1 cellular context compared by ENCODE assay signal in genomic region chr6:43773050-43773956, GRCh38.
TF ChIP-seq lines count a peak whose summit lies in the region.

No MANE protein-coding gene starts in this region.

TF ChIP-seq in K562, 482 proteins besides CTCF, POLR2A, EP300 and RAD21 (continued from another document and continues in another):
- TF ChIP-seq ESRRA (IDR thresholded peaks at IDR 0.05; ENCODE audit: borderline replicate concordance, low read depth) (peak; percentile 82), ELF4 (CRISPR knock-in tag; IDR thresholded peaks at IDR 0.05) (no peak), ZNF436 (CRISPR knock-in tag; IDR thresholded peaks at IDR 0.05) (0 out of 2 replicates have a peak, but pooled peaks have one; percentile 13), ZNF740 (CRISPR knock-in tag; IDR thresholded peaks at IDR 0.05) (peak; percentile 65; the same call in 1 of the 2 replicates), ZNF740 (tag; IDR thresholded peaks at IDR 0.05) (peak in 1 of 2 experiments; percentile 24; a peak in 1 of 4 replicates), SRSF9 (IDR thresholded peaks at IDR 0.05; ENCODE audit: borderline replicate concordance, low read depth, low read length) (no peak), STAT5A (IDR thresholded peaks at IDR 0.05; ENCODE audit: borderline replicate concordance, low read length) (no peak), ARID4B (CRISPR knock-in tag; IDR thresholded peaks at IDR 0.05) (peak; percentile 48; the same call in 1 of the 2 replicates), YBX1 (IDR thresholded peaks at IDR 0.05) (no peak), SMAD4 (CRISPR knock-in tag; conservative IDR thresholded peaks at IDR 0.05) (no peak), ZNF224 (CRISPR knock-in tag; IDR thresholded peaks at IDR 0.05) (no peak), ZNF696 (CRISPR knock-in tag; conservative IDR thresholded peaks at IDR 0.05) (no peak), ARID1B (IDR thresholded peaks at IDR 0.05) (peak; percentile 38; the same call in 1 of the 2 replicates), STAG1 (CRISPR knock-in tag; IDR thresholded peaks at IDR 0.05; ENCODE audit: borderline replicate concordance) (peak; percentile 57; the same call in 1 of the 2 replicates), SUPT5H (IDR thresholded peaks at IDR 0.05) (peak; percentile 75), ZKSCAN1 (IDR thresholded peaks at IDR 0.05; ENCODE audit: low read depth, low read length) (no peak), SREBF2 (CRISPR knock-in tag; IDR thresholded peaks at IDR 0.05) (no peak), HBP1 (CRISPR knock-in tag; IDR thresholded peaks at IDR 0.05) (0 out of 2 replicates have a peak, but pooled peaks have one; percentile 30), ZBTB43 (CRISPR knock-in tag; IDR thresholded peaks at IDR 0.05) (no peak), IRF1 (CRISPR knock-in tag; IDR thresholded peaks at IDR 0.05; ENCODE audit: borderline replicate concordance) (no peak), SRSF7 (optimal IDR thresholded peaks at IDR 0.05; ENCODE audit: low read depth, low read length) (no peak), CHD4 (IDR thresholded peaks at IDR 0.05; ENCODE audit: insufficient read depth, insufficient replicate concordance, low read depth, low read length, poor library complexity, severe bottlenecking) (no peak), TFE3 (CRISPR knock-in tag; IDR thresholded peaks at IDR 0.05) (no peak), ZNF766 (CRISPR knock-in tag; conservative IDR thresholded peaks at IDR 0.05) (no peak), ESRRB (CRISPR knock-in tag; IDR thresholded peaks at IDR 0.05; ENCODE audit: borderline replicate concordance) (no peak), HNRNPLL (IDR thresholded peaks at IDR 0.05; ENCODE audit: low read depth, low read length, poor library complexity, severe bottlenecking) (peak; percentile 27), GTF2B (IDR thresholded peaks at IDR 0.05; ENCODE audit: extremely low read depth, insufficient read length) (no peak), RNF2 (IDR thresholded peaks at IDR 0.05) (0 out of 2 replicates have a peak, but pooled peaks have one; percentile 20), ZNF239 (CRISPR knock-in tag; IDR thresholded peaks at IDR 0.05) (no peak), ZNF445 (CRISPR knock-in tag; IDR thresholded peaks at IDR 0.05; ENCODE audit: low read depth) (no peak), PATZ1 (CRISPR knock-in tag; IDR thresholded peaks at IDR 0.05; ENCODE audit: borderline replicate concordance) (no peak), ZNF184 (CRISPR knock-in tag; IDR thresholded peaks at IDR 0.05) (no peak), LEF1 (IDR thresholded peaks at IDR 0.05) (no peak), E4F1 (CRISPR knock-in tag; IDR thresholded peaks at IDR 0.05; ENCODE audit: borderline replicate concordance) (no peak), MECOM (CRISPR knock-in tag; IDR thresholded peaks at IDR 0.05) (no peak), THAP12 (CRISPR knock-in tag; IDR thresholded peaks at IDR 0.05) (no peak; the same call in 1 of the 2 replicates), NR3C1 (CRISPR knock-in tag; IDR thresholded peaks at IDR 0.05) (no peak), PCBP2 (IDR thresholded peaks at IDR 0.05; ENCODE audit: low read depth, low read length, poor library complexity, severe bottlenecking) (no peak), ZNF699 (CRISPR knock-in tag; IDR thresholded peaks at IDR 0.05; ENCODE audit: insufficient replicate concordance) (no peak), ELK1 (CRISPR knock-in tag; IDR thresholded peaks at IDR 0.05) (no peak), GATA2 (CRISPR knock-in tag; IDR thresholded peaks at IDR 0.05) (no peak), ZNF644 (tag; IDR thresholded peaks at IDR 0.05; ENCODE audit: low read depth) (no peak), GABPB2 (CRISPR knock-in tag; conservative IDR thresholded peaks at IDR 0.05) (no peak), ADNP (tag; IDR thresholded peaks at IDR 0.05) (no peak), MCM3 (IDR thresholded peaks at IDR 0.05) (no peak), HDAC6 (IDR thresholded peaks at IDR 0.05; ENCODE audit: low read depth, low read length) (no peak)
